In genomic region chr7:131173148-131173890, GRCh38 we compare ENCODE assay signal across 18 cellular contexts.
DNase-seq lines count a peak whose midpoint lies in the region; ATAC-seq and TF ChIP-seq lines count a peak whose summit lies in the region.
"Had no signal": no experiment of that assay in that cellular context is flagged by ENCODE, and none has a peak within 500 bp of the region (broad histone marks: within the 10 kb centered on the region; RNA-seq: fewer than 3 reads in every experiment).

No MANE protein-coding gene starts in this region.

- TF ChIP-seq CTCF in choroid plexus epithelial cell (conservative IDR thresholded peaks at IDR 0.05; ENCODE audit: low read depth, low read length) (no peak), ascending aorta (IDR thresholded peaks at IDR 0.05) (no peak), psoas muscle (IDR thresholded peaks at IDR 0.05) (no peak)

- H3K36me3 ChIP-seq in ascending aorta (no peaks in the 10 kb centered on the region), psoas muscle (ENCODE audit: insufficient read depth in 1 of 2, low read depth in 1 of 2) (no peaks in the 10 kb centered on the region)
- H3K36me3 ChIP-seq: BLaER1, thoracic aorta had no signal

- H3K4me1 ChIP-seq in ascending aorta (no peaks in the 10 kb centered on the region), psoas muscle (no peaks in the 10 kb centered on the region)
- H3K4me1 ChIP-seq: BLaER1, parathyroid adenoma had no signal

- ATAC-seq in psoas muscle: no peak
- ATAC-seq: activated CD8-positive, alpha-beta memory T cell treated with anti-CD3 and anti-CD28 coated beads, Interleukin-2, amount 10 ng/mL, durations not matched to agents 7 days and 5 days had no signal

- H3K4me3 ChIP-seq in choroid plexus epithelial cell (ENCODE audit: low read depth, low read length) (no peak overlapping the region), ascending aorta (no peak overlapping the region), psoas muscle (no peak overlapping the region)
- H3K4me3 ChIP-seq: BLaER1, thoracic aorta had no signal

- H3K27ac ChIP-seq in ascending aorta (no peak overlapping the region), psoas muscle (no peak overlapping the region)
- H3K27ac ChIP-seq: BLaER1, parathyroid adenoma, thoracic aorta had no signal

- WGBS in psoas muscle, 3 donors: 90 to 92% (median 91%) methylated on average over 11 of the region's 11 CpGs

- intact Hi-C loops in ascending aorta (cut with DNase I) (no loop called here), psoas muscle (cut with DNase I) (no loop called here)

- H3K27me3 ChIP-seq in ascending aorta (no peaks in the 10 kb centered on the region), psoas muscle (ENCODE audit: insufficient read depth in 3 of 3, low read length in 2 of 3) (no peaks in the 10 kb centered on the region)
- H3K27me3 ChIP-seq: BLaER1 had no signal

- H3K9me3 ChIP-seq in ascending aorta (no peaks in the 10 kb centered on the region), psoas muscle (no peaks in the 10 kb centered on the region)
- H3K9me3 ChIP-seq: BLaER1, thoracic aorta had no signal

- DNase-seq in HCEC 1CT (peak; percentile 94), RKO (ENCODE audit: low spot score) (peak; percentile 29), choroid plexus epithelial cell (ENCODE audit: low read depth) (peak; percentile 69), renal cortical epithelial cell (ENCODE audit: low read depth) (peak; percentile 46), ascending aorta (ENCODE audit: low spot score in 2 of 2) (no peak), psoas muscle (no peak), amygdala (lab: John Stamatoyannopoulos, UW) (no peak)
- DNase-seq: activated CD4-positive, alpha-beta T cell treated with anti-CD3 and anti-CD28 coated beads for 1 hour; activated CD8-positive, alpha-beta memory T cell treated with anti-CD3 and anti-CD28 coated beads, Interleukin-2, amount 10 ng/mL, durations not matched to agents 7 days and 5 days; activated effector memory CD4-positive, alpha-beta T cell treated with Interleukin-2 at 50 U/mL for 16 hours; amniotic stem cell; cortex of kidney; DMS 273 treated with DMSO at 0.1 percent for 48 hours; NCI-H146; SIG-M5 had no signal

Comparison
In these comparisons a context has a peak if more than half of its experiments do, and no peak if none do; other contexts are left out.
1. DNase-seq: peak in HCEC 1CT (single experiment), RKO (single experiment), choroid plexus epithelial cell (single experiment) and renal cortical epithelial cell (single experiment); none in ascending aorta (0 of 2), psoas muscle (0 of 2) and amygdala (0 of 56).